Comparison of ENCODE assay signal across 25 cellular contexts in genomic region chr12:131076791-131077747, GRCh38.
A peak's percentile ranks its signal among the peaks of the same experiment; 100 is the strongest.
DNase-seq lines count a peak whose midpoint lies in the region; ATAC-seq and TF ChIP-seq lines count a peak whose summit lies in the region.
"Had no signal": no experiment of that assay in that cellular context is flagged by ENCODE, and none has a peak within 500 bp of the region (broad histone marks: within the 10 kb centered on the region; RNA-seq: fewer than 3 reads in every experiment).

No MANE protein-coding gene starts in this region.

- TF ChIP-seq RAD21 in SK-N-SH (IDR thresholded peaks at IDR 0.05; ENCODE audit: low read length) = no peak

- H3K4me2 ChIP-seq in SK-N-SH = no peak overlapping the region

- H3K27ac ChIP-seq in SK-N-SH (ENCODE audit: low read depth in 2 of 2, low read length in 1 of 2) = no peak overlapping the region
- H3K27ac ChIP-seq: 22Rv1, colonic mucosa, neutrophil, psoas muscle had no signal

- no peak overlapping the region for H3K27ac Mint-ChIP-seq in stimulated activated effector memory CD8-positive, alpha-beta T cell treated with anti-CD3 and anti-CD28 coated beads, Interleukin-12 subunit alpha, Interleukin-12 subunit beta, amount 100 ng/mL, for 72 hours
- H3K27ac Mint-ChIP-seq: activated naive CD4-positive, alpha-beta T cell treated with anti-CD3 and anti-CD28 coated beads, Interleukin-2, amount 50 U/mL, for 72 hours; activated T-helper 17 cell treated with anti-CD3 and anti-CD28 coated beads, Interleukin-2, amount 50 U/mL, for 72 hours; CD4-positive, alpha-beta T cell; effector memory CD8-positive, alpha-beta T cell; memory B cell had no signal

- no peaks in the 10 kb centered on the region for H3K36me3 Mint-ChIP-seq in stimulated activated effector memory CD8-positive, alpha-beta T cell treated with anti-CD3 and anti-CD28 coated beads, Interleukin-12 subunit alpha, Interleukin-12 subunit beta, amount 100 ng/mL, for 72 hours
- H3K36me3 Mint-ChIP-seq: activated naive CD4-positive, alpha-beta T cell treated with anti-CD3 and anti-CD28 coated beads, Interleukin-2, amount 50 U/mL, for 72 hours had no signal

- no peak for TF ChIP-seq EP300 in SK-N-SH (IDR thresholded peaks at IDR 0.05; ENCODE audit: borderline replicate concordance in 1 of 2, low read depth in 1 of 2, low read length in 1 of 2)

- no peaks in the 10 kb centered on the region for H3K79me2 ChIP-seq in SK-N-SH (ENCODE audit: insufficient read depth)

- H3K9ac ChIP-seq in SK-N-SH = no peak overlapping the region

- POLR2A ChIA-PET in SK-N-SH (lab: Yijun Ruan, JAX) = no interaction called here

- H3K4me3 ChIP-seq in SK-N-SH (ENCODE audit: low read depth in 2 of 2, low read length in 1 of 2) = no peak overlapping the region
- H3K4me3 ChIP-seq in MG63 = no peak overlapping the region
- H3K4me3 ChIP-seq: colonic mucosa, HAP-1, psoas muscle, skin epidermis had no signal

- H3K36me3 ChIP-seq in SK-N-SH (replicated peaks in 1 of 2; ENCODE audit: control insufficient read depth in 1 of 2, insufficient read depth in 2 of 2, low read length in 1 of 2) (no peaks in the 10 kb centered on the region), MG63 (no peaks in the 10 kb centered on the region)
- H3K36me3 ChIP-seq: colonic mucosa, HAP-1, neutrophil had no signal

- no peaks in the 10 kb centered on the region for H3F3A ChIP-seq in SK-N-SH (replicated peaks; ENCODE audit: insufficient read depth)

- peak; percentile 61 for DNase-seq in SK-N-SH
- DNase-seq in ELF-1 (ENCODE audit: low read depth, low spot score) = peak; percentile 6
- peak; percentile 54 for DNase-seq in islet precursor cell
- DNase-seq in stimulated activated effector memory CD8-positive, alpha-beta T cell treated with anti-CD3 and anti-CD28 coated beads, Interleukin-12 subunit alpha, Interleukin-12 subunit beta, amount 100 ng/mL, for 72 hours (ENCODE audit: low spot score in 2 of 2) = no peak
- no peak for DNase-seq in MG63
- DNase-seq in HUDEP-2 (lab: John Stamatoyannopoulos, UW; ENCODE audit: unreplicated experiment in 76 of 76) = no peak
- no peak for DNase-seq in medulla oblongata (ENCODE audit: extremely low spot score)
- DNase-seq: activated CD4-positive, alpha-beta T cell treated with anti-CD3 and anti-CD28 coated beads, Interleukin-2, amount 50 U/mL, for 4 hours; CD4-positive, alpha-beta T cell; colonic mucosa; effector memory CD8-positive, alpha-beta T cell; KG1; MM.1S; NCI-H2081; NCI-H345; NCI-H748 treated with DMSO at 0.1 percent for 48 hours; psoas muscle had no signal

- no peak overlapping the region for H2AFZ ChIP-seq in SK-N-SH (ENCODE audit: low read depth)

- no peak for TF ChIP-seq CTCF in SK-N-SH (IDR thresholded peaks at IDR 0.05)

- no peaks in the 10 kb centered on the region for H3K9me2 ChIP-seq in SK-N-SH

- WGBS in SK-N-SH (ENCODE audit: low lambda C conversion rate) = 47% methylated on average over 12 of the region's 25 CpGs

- H3K4me3 Mint-ChIP-seq in stimulated activated effector memory CD8-positive, alpha-beta T cell treated with anti-CD3 and anti-CD28 coated beads, Interleukin-12 subunit alpha, Interleukin-12 subunit beta, amount 100 ng/mL, for 72 hours = no peak overlapping the region
- H3K4me3 Mint-ChIP-seq: activated T-helper 17 cell treated with anti-CD3 and anti-CD28 coated beads, Interleukin-2, amount 50 U/mL, for 72 hours; CD4-positive, alpha-beta T cell; effector memory CD8-positive, alpha-beta T cell; memory B cell had no signal

- H3K27me3 ChIP-seq in SK-N-SH (ENCODE audit: insufficient read depth) = no peaks in the 10 kb centered on the region
- H3K27me3 ChIP-seq in MG63 = 0 out of 2 replicates have a peak, but pooled peaks cover 2% of the 10 kb centered on the region
- H3K27me3 ChIP-seq: colonic mucosa, neutrophil had no signal

- H3K4me1 Mint-ChIP-seq in stimulated activated effector memory CD8-positive, alpha-beta T cell treated with anti-CD3 and anti-CD28 coated beads, Interleukin-12 subunit alpha, Interleukin-12 subunit beta, amount 100 ng/mL, for 72 hours = no peaks in the 10 kb centered on the region
- H3K4me1 Mint-ChIP-seq: activated T-helper 17 cell treated with anti-CD3 and anti-CD28 coated beads, Interleukin-2, amount 50 U/mL, for 72 hours; memory B cell had no signal

- H3K9me3 Mint-ChIP-seq in stimulated activated effector memory CD8-positive, alpha-beta T cell treated with anti-CD3 and anti-CD28 coated beads, Interleukin-12 subunit alpha, Interleukin-12 subunit beta, amount 100 ng/mL, for 72 hours = no peaks in the 10 kb centered on the region
- H3K9me3 Mint-ChIP-seq: activated naive CD4-positive, alpha-beta T cell treated with anti-CD3 and anti-CD28 coated beads, Interleukin-2, amount 50 U/mL, for 72 hours; activated T-helper 17 cell treated with anti-CD3 and anti-CD28 coated beads, Interleukin-2, amount 50 U/mL, for 72 hours; effector memory CD8-positive, alpha-beta T cell; memory B cell had no signal

- H3K9me3 ChIP-seq in SK-N-SH (peaks cover 6% of the 10 kb centered on the region; the same call in 1 of the 2 replicates), MG63 (no peaks in the 10 kb centered on the region)
- H3K9me3 ChIP-seq: colonic mucosa, HAP-1, neutrophil, psoas muscle had no signal

- no peak for ATAC-seq in SK-N-SH treated with all-trans-retinoic acid at 6 μM for 48 hours
- peak; percentile 6 for ATAC-seq in stimulated activated effector memory CD8-positive, alpha-beta T cell treated with anti-CD3 and anti-CD28 coated beads, Interleukin-12 subunit alpha, Interleukin-12 subunit beta, amount 100 ng/mL, for 72 hours
- ATAC-seq: activated naive CD4-positive, alpha-beta T cell treated with anti-CD3 and anti-CD28 coated beads, Interleukin-2, amount 50 U/mL, for 72 hours; activated T-helper 17 cell treated with anti-CD3 and anti-CD28 coated beads, Interleukin-2, amount 50 U/mL, for 72 hours; effector memory CD8-positive, alpha-beta T cell; psoas muscle had no signal

- CTCF ChIA-PET in SK-N-SH (lab: Yijun Ruan, JAX) = interaction anchor here (1.1 to 1.5 kb wide), 2 partner anchors 24 to 161 kb away, joined by 3 to 5 read pairs; no protein-coding TSS in a partner anchor

- H3K4me1 ChIP-seq in SK-N-SH (ENCODE audit: control insufficient read depth in 1 of 2, insufficient read depth in 2 of 2, low read depth in 1 of 2, low read length in 1 of 2) = peaks cover 0 to 8% of the 10 kb centered on the region in 2 experiments; a peak in 1 of 4 replicates
- H3K4me1 ChIP-seq: colonic mucosa, HAP-1, psoas muscle had no signal

- no peaks in the 10 kb centered on the region for H4K20me1 ChIP-seq in SK-N-SH (ENCODE audit: insufficient read depth)

TF ChIP-seq in SK-N-SH, 30 proteins besides CTCF, POLR2A, EP300 and RAD21 (continues in another document):
- no peak for TF ChIP-seq TEAD4 (IDR thresholded peaks at IDR 0.05; ENCODE audit: borderline replicate concordance, insufficient read depth)
- TF ChIP-seq TCF12 (IDR thresholded peaks at IDR 0.05) = no peak
- TF ChIP-seq REST (IDR thresholded peaks at IDR 0.05; ENCODE audit: low read depth, low read length) = no peak

TF ChIP-seq in SK-N-SH treated with all-trans-retinoic acid at 6 μM for 48 hours, 23 proteins besides CTCF, POLR2A, EP300 and RAD21 (continues in another document):
- TF ChIP-seq PPARA (CRISPR knock-in tag; IDR thresholded peaks at IDR 0.05; ENCODE audit: borderline replicate concordance) (no peak), PATZ1 (CRISPR knock-in tag; IDR thresholded peaks at IDR 0.05; ENCODE audit: borderline replicate concordance) (no peak), OSR1 (CRISPR knock-in tag; IDR thresholded peaks at IDR 0.05) (no peak), ZNF70 (CRISPR knock-in tag; IDR thresholded peaks at IDR 0.05) (no peak), CSDC2 (CRISPR knock-in tag; IDR thresholded peaks at IDR 0.05) (no peak), TCF4 (CRISPR knock-in tag; IDR thresholded peaks at IDR 0.05; ENCODE audit: borderline replicate concordance) (no peak), ARNTL (CRISPR knock-in tag; IDR thresholded peaks at IDR 0.05; ENCODE audit: borderline replicate concordance, low read depth) (no peak), BACH2 (CRISPR knock-in tag; IDR thresholded peaks at IDR 0.05; ENCODE audit: borderline replicate concordance) (no peak), CREB5 (CRISPR knock-in tag; IDR thresholded peaks at IDR 0.05; ENCODE audit: low read depth) (no peak)

Comparison
In these comparisons a context has a peak if more than half of its experiments do, and no peak if none do; other contexts are left out.
1. DNase-seq: peak in SK-N-SH (single experiment), ELF-1 (single experiment) and islet precursor cell (single experiment); none in stimulated activated effector memory CD8-positive, alpha-beta T cell treated with anti-CD3 and anti-CD28 coated beads, Interleukin-12 subunit alpha, Interleukin-12 subunit beta, amount 100 ng/mL, for 72 hours (0 of 2), MG63 (single experiment), HUDEP-2 (0 of 76) and medulla oblongata (single experiment).